ENCODE assay signal across 25 cellular contexts in the genomic region with DNA sequence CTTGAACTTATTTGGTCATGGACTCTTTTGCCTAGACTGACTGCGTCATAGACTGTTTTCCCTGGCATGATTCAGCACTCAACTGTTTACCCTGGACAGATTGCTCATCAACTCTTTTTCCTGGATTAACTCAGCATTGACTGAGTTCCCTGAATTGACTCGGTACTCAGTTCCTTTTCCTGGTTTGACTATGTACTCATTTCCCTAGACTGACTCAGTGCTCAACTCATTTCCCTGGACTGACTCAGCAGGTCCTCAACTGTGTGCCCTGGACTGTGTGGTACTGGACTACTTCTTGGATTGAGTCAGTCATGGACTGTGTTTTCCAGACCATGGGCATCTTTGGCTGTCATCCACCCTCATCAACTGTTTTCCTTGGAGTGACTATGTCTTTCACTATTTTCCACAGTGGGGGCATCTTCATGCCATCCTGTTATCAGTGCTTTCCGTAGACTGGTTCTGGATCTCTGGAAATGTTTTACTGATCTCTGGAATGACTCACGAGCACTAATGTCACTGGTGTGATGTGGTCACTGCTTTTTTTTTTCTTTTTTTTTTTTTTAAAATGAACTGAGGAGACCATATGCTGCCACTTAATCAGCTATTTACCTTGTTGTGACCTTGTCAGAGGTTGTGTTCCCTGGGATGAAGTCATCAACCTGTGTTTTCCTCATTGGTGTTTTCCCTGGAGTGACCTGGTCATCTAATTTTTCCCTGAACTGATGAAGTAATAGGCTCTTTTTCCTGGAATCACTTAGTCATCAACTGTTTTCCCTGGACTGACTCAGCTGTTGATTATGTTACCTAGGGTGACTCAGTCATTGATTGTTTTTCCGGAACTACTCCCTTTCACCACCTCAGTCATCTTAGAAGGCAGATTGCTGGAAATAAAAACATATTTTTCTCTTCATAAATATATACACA.
A peak's percentile ranks its signal among the peaks of the same experiment; 100 is the strongest.
DNase-seq lines count a peak whose midpoint lies in the region; ATAC-seq and TF ChIP-seq lines count a peak whose summit lies in the region.
"Had no signal": no experiment of that assay in that cellular context is flagged by ENCODE, and none has a peak within 500 bp of the region (broad histone marks: within the 10 kb centered on the region; RNA-seq: fewer than 3 reads in every experiment).

No MANE protein-coding gene starts in this region.

- H3K4me3 Mint-ChIP-seq in activated T-helper 17 cell treated with anti-CD3 and anti-CD28 coated beads, Interleukin-2, amount 50 U/mL, for 72 hours: no peak overlapping the region
- H3K4me3 Mint-ChIP-seq in activated T-helper 2 cell treated with anti-CD3 and anti-CD28 coated beads, Interferon-gamma antibody, Interleukin-2, Interleukin-4, amounts not matched to agents 10 μg/mL and 5 μg/mL and 100 μg/mL, durations not matched to agents 14 hours and 24 hours and 36 hours (ENCODE audit: low read depth): no peak overlapping the region
- H3K4me3 Mint-ChIP-seq: activated CD8-positive, alpha-beta T cell treated with anti-CD3 and anti-CD28 coated beads, Interleukin-2, amount 10 ng/mL, durations not matched to agents 7 days and 5 days; activated naive CD4-positive, alpha-beta T cell treated with anti-CD3 and anti-CD28 coated beads, Interleukin-2, amount 50 U/mL, for 24 hours; activated T-cell treated with anti-CD3 and anti-CD28 coated beads, Interleukin-2, amount 50 U/mL, for 24 hours; brain; HFFc6; neural progenitor cell; T-helper 1 cell treated with Interleukin-12 subunit alpha and Interleukin-12 subunit beta and Interleukin-4 antibody, amounts not matched to agents 30 μg/mL and 1 μg/mL, for 36 hours; WTC11 had no signal

- DNase-seq in A172 (ENCODE audit: low spot score): peak; percentile 95
- peak; percentile 82 for DNase-seq in HS-27A (ENCODE audit: low read depth)
- peak; percentile 90 for DNase-seq in glomerular visceral epithelial cell (ENCODE audit: extremely low spot score)
- DNase-seq in activated T-helper 2 cell treated with anti-CD3 and anti-CD28 coated beads, Interferon-gamma antibody, Interleukin-2, Interleukin-4, amounts not matched to agents 10 μg/mL and 5 μg/mL and 100 μg/mL, durations not matched to agents 14 hours and 24 hours and 36 hours (ENCODE audit: low spot score): no peak
- no peak for DNase-seq in omental fat pad (ENCODE audit: low spot score)
- DNase-seq in GM10248 (ENCODE audit: extremely low spot score): no peak
- DNase-seq: activated CD8-positive, alpha-beta T cell treated with anti-CD3 and anti-CD28 coated beads, Interleukin-2, amount 10 ng/mL, durations not matched to agents 7 days and 5 days; activated T-cell treated with anti-CD3 and anti-CD28 coated beads, Interleukin-2, amount 50 U/mL, for 24 hours; cortex of kidney; HFFc6; NCI-H1105 treated with DMSO at 0.1 percent for 48 hours; NCI-H2081 treated with DMSO at 0.1 percent for 48 hours; NCI-H526; OCI-M1; psoas muscle; SJCRH30; stimulated activated CD4-positive, alpha-beta T cell treated with anti-CD3 and anti-CD28 coated beads, Interleukin-4, amount 100 ng/mL, for 24 hours; uterus had no signal

- peak; percentile 40 for ATAC-seq in activated T-helper 17 cell treated with anti-CD3 and anti-CD28 coated beads, Interleukin-2, amount 50 U/mL, for 72 hours (replicated peaks)
- ATAC-seq in HG03378 (IDR thresholded peaks at IDR 0.05; ENCODE audit: unreplicated experiment) (no peak), omental fat pad (ENCODE audit: low FRiP score) (no peak)
- ATAC-seq: activated CD8-positive, alpha-beta T cell treated with anti-CD3 and anti-CD28 coated beads, Interleukin-2, amount 10 ng/mL, durations not matched to agents 7 days and 5 days; psoas muscle; WTC11 had no signal

- H3K27me3 Mint-ChIP-seq in activated T-helper 17 cell treated with anti-CD3 and anti-CD28 coated beads, Interleukin-2, amount 50 U/mL, for 72 hours: no peaks in the 10 kb centered on the region
- no peaks in the 10 kb centered on the region for H3K27me3 Mint-ChIP-seq in activated T-helper 2 cell treated with anti-CD3 and anti-CD28 coated beads, Interferon-gamma antibody, Interleukin-2, Interleukin-4, amounts not matched to agents 10 μg/mL and 5 μg/mL and 100 μg/mL, durations not matched to agents 14 hours and 24 hours and 36 hours (ENCODE audit: low read depth)
- H3K27me3 Mint-ChIP-seq: activated naive CD4-positive, alpha-beta T cell treated with anti-CD3 and anti-CD28 coated beads, Interleukin-2, amount 50 U/mL, for 24 hours; activated T-cell treated with anti-CD3 and anti-CD28 coated beads, Interleukin-2, amount 50 U/mL, for 24 hours; brain had no signal

- CTCF ChIA-PET in GM10248 (lab: Yijun Ruan, JAX): no interaction called here

- no peaks in the 10 kb centered on the region for H3K36me3 Mint-ChIP-seq in activated T-helper 17 cell treated with anti-CD3 and anti-CD28 coated beads, Interleukin-2, amount 50 U/mL, for 72 hours (ENCODE audit: low read depth)
- no peaks in the 10 kb centered on the region for H3K36me3 Mint-ChIP-seq in activated T-helper 2 cell treated with anti-CD3 and anti-CD28 coated beads, Interferon-gamma antibody, Interleukin-2, Interleukin-4, amounts not matched to agents 10 μg/mL and 5 μg/mL and 100 μg/mL, durations not matched to agents 14 hours and 24 hours and 36 hours (ENCODE audit: low read depth)
- H3K36me3 Mint-ChIP-seq: activated naive CD4-positive, alpha-beta T cell treated with anti-CD3 and anti-CD28 coated beads, Interleukin-2, amount 50 U/mL, for 24 hours; brain; neural progenitor cell had no signal

- no peaks in the 10 kb centered on the region for H3K4me1 Mint-ChIP-seq in activated T-helper 17 cell treated with anti-CD3 and anti-CD28 coated beads, Interleukin-2, amount 50 U/mL, for 72 hours
- no peaks in the 10 kb centered on the region for H3K4me1 Mint-ChIP-seq in activated T-helper 2 cell treated with anti-CD3 and anti-CD28 coated beads, Interferon-gamma antibody, Interleukin-2, Interleukin-4, amounts not matched to agents 10 μg/mL and 5 μg/mL and 100 μg/mL, durations not matched to agents 14 hours and 24 hours and 36 hours (ENCODE audit: low read depth)
- H3K4me1 Mint-ChIP-seq: activated naive CD4-positive, alpha-beta T cell treated with anti-CD3 and anti-CD28 coated beads, Interleukin-2, amount 50 U/mL, for 24 hours; brain; neural progenitor cell; WTC11 had no signal

- intact Hi-C loops in activated T-helper 2 cell treated with anti-CD3 and anti-CD28 coated beads, Interferon-gamma antibody, Interleukin-2, Interleukin-4, amounts not matched to agents 10 μg/mL and 5 μg/mL and 100 μg/mL, durations not matched to agents 14 hours and 24 hours and 36 hours (cut with micrococcal nuclease): no loop called here

- no peak for TF ChIP-seq CTCF in omental fat pad (IDR thresholded peaks at IDR 0.05)
- no peak for TF ChIP-seq CTCF in GM10248 (IDR thresholded peaks at IDR 0.05; ENCODE audit: control extremely low read depth, extremely low read depth, low read depth, missing control alignments)

- peaks cover 9% of the 10 kb centered on the region for H3K9me3 Mint-ChIP-seq in activated T-helper 17 cell treated with anti-CD3 and anti-CD28 coated beads, Interleukin-2, amount 50 U/mL, for 72 hours
- peaks cover 12% of the 10 kb centered on the region for H3K9me3 Mint-ChIP-seq in activated T-helper 2 cell treated with anti-CD3 and anti-CD28 coated beads, Interferon-gamma antibody, Interleukin-2, Interleukin-4, amounts not matched to agents 10 μg/mL and 5 μg/mL and 100 μg/mL, durations not matched to agents 14 hours and 24 hours and 36 hours
- H3K9me3 Mint-ChIP-seq: activated naive CD4-positive, alpha-beta T cell treated with anti-CD3 and anti-CD28 coated beads, Interleukin-2, amount 50 U/mL, for 24 hours; activated T-cell treated with anti-CD3 and anti-CD28 coated beads, Interleukin-2, amount 50 U/mL, for 24 hours; brain; neural progenitor cell had no signal

- H3K27ac Mint-ChIP-seq in activated T-helper 17 cell treated with anti-CD3 and anti-CD28 coated beads, Interleukin-2, amount 50 U/mL, for 72 hours: no peak overlapping the region
- no peak overlapping the region for H3K27ac Mint-ChIP-seq in activated T-helper 2 cell treated with anti-CD3 and anti-CD28 coated beads, Interferon-gamma antibody, Interleukin-2, Interleukin-4, amounts not matched to agents 10 μg/mL and 5 μg/mL and 100 μg/mL, durations not matched to agents 14 hours and 24 hours and 36 hours
- H3K27ac Mint-ChIP-seq: activated CD8-positive, alpha-beta T cell treated with anti-CD3 and anti-CD28 coated beads, Interleukin-2, amount 10 ng/mL, durations not matched to agents 7 days and 5 days; activated naive CD4-positive, alpha-beta T cell treated with anti-CD3 and anti-CD28 coated beads, Interleukin-2, amount 50 U/mL, for 24 hours; activated T-cell treated with anti-CD3 and anti-CD28 coated beads, Interleukin-2, amount 50 U/mL, for 24 hours; brain; HFFc6; neural progenitor cell; T-helper 1 cell treated with Interleukin-12 subunit alpha and Interleukin-12 subunit beta and Interleukin-4 antibody, amounts not matched to agents 30 μg/mL and 1 μg/mL, for 36 hours; WTC11 had no signal

- POLR2A ChIA-PET in GM10248 (lab: Yijun Ruan, JAX): no interaction called here

Comparison
In these comparisons a context has a peak if more than half of its experiments do, and no peak if none do; other contexts are left out.
1. DNase-seq: peak in A172 (single experiment), HS-27A (single experiment) and glomerular visceral epithelial cell (single experiment); none in activated T-helper 2 cell treated with anti-CD3 and anti-CD28 coated beads, Interferon-gamma antibody, Interleukin-2, Interleukin-4, amounts not matched to agents 10 μg/mL and 5 μg/mL and 100 μg/mL, durations not matched to agents 14 hours and 24 hours and 36 hours (single experiment), omental fat pad (single experiment) and GM10248 (single experiment).